1 cellular context compared by ENCODE assay signal in the genomic region with DNA sequence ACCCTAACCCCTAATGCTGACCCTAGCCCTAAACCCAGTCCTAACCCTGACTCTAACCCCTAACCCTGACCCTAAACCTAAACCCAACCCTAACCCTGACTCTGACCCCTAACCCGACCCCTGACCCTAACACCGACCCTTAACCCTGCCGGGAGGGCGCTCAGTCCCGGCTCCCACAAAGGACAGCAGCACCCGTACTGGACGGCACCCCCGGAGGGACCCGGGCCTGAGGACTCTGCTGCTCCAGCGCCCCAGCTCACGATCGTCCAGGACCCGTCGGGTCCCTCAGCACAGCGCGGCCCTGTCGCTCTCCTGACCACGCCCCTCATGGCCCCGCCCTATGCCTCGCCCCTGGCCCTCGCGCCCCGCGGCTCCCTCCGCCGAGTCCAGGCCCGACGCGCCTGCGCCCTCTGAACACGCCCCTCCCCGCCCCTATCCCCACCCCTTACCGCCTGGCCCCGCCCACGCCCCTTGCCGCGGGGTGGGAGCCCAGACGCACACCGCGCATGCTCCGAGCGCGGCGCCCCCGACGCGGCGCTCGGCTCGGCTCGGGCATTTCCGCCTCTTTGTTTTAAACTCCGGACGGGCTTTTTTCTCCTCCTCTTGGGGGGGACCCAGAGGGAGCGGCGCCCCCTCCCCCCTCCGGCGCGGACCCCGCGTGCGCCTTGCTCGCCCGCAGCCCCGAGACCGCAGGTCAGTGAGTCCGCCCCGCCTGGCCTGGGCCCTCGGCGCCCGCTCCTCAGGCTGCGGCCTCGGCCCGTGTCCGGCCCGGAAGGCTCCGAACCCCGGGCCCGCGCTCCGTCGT.
TF ChIP-seq lines count a peak whose summit lies in the region.

A gene with protein sequence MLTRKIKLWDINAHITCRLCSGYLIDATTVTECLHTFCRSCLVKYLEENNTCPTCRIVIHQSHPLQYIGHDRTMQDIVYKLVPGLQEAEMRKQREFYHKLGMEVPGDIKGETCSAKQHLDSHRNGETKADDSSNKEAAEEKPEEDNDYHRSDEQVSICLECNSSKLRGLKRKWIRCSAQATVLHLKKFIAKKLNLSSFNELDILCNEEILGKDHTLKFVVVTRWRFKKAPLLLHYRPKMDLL (plus strand): TSS at position 555 of the 805 bp plus-strand sequence. CDS start 27,849 bp downstream, outside the sequence.

TF ChIP-seq in HepG2, 621 proteins besides CTCF, POLR2A, EP300 and RAD21 (continued from another document and continues in another):
- TF ChIP-seq MZF1 (CRISPR knock-in tag; IDR thresholded peaks at IDR 0.05; ENCODE audit: borderline replicate concordance) (peak; percentile 50; the same call in 1 of the 2 replicates), ZFP90 (CRISPR knock-in tag; IDR thresholded peaks at IDR 0.05; ENCODE audit: borderline replicate concordance) (no peak; the same call in 1 of the 2 replicates), HNRNPK (IDR thresholded peaks at IDR 0.05; ENCODE audit: low read depth, low read length, poor library complexity, severe bottlenecking) (peak; percentile 83), ZNF777 (CRISPR knock-in tag; IDR thresholded peaks at IDR 0.05) (peak; percentile 96), HDAC2 (CRISPR knock-in tag; IDR thresholded peaks at IDR 0.05) (no peak), ZNF251 (CRISPR knock-in tag; IDR thresholded peaks at IDR 0.05) (no peak), RAD51 (IDR thresholded peaks at IDR 0.05; ENCODE audit: borderline replicate concordance) (no peak), KDM5B (CRISPR knock-in tag; IDR thresholded peaks at IDR 0.05; ENCODE audit: borderline replicate concordance) (no peak; the same call in 1 of the 2 replicates), POLR2AphosphoS5 (IDR thresholded peaks at IDR 0.05; ENCODE audit: low read depth, low read length) (peak; percentile 63), ZNF792 (CRISPR knock-in tag; IDR thresholded peaks at IDR 0.05) (peak; percentile 18; the same call in 1 of the 2 replicates), ZNF292 (CRISPR knock-in tag; IDR thresholded peaks at IDR 0.05; ENCODE audit: borderline replicate concordance, low read depth) (no peak), PRMT3 (CRISPR knock-in tag; IDR thresholded peaks at IDR 0.05; ENCODE audit: borderline replicate concordance, low read depth) (no peak)
- TF ChIP-seq, protein P1, sequence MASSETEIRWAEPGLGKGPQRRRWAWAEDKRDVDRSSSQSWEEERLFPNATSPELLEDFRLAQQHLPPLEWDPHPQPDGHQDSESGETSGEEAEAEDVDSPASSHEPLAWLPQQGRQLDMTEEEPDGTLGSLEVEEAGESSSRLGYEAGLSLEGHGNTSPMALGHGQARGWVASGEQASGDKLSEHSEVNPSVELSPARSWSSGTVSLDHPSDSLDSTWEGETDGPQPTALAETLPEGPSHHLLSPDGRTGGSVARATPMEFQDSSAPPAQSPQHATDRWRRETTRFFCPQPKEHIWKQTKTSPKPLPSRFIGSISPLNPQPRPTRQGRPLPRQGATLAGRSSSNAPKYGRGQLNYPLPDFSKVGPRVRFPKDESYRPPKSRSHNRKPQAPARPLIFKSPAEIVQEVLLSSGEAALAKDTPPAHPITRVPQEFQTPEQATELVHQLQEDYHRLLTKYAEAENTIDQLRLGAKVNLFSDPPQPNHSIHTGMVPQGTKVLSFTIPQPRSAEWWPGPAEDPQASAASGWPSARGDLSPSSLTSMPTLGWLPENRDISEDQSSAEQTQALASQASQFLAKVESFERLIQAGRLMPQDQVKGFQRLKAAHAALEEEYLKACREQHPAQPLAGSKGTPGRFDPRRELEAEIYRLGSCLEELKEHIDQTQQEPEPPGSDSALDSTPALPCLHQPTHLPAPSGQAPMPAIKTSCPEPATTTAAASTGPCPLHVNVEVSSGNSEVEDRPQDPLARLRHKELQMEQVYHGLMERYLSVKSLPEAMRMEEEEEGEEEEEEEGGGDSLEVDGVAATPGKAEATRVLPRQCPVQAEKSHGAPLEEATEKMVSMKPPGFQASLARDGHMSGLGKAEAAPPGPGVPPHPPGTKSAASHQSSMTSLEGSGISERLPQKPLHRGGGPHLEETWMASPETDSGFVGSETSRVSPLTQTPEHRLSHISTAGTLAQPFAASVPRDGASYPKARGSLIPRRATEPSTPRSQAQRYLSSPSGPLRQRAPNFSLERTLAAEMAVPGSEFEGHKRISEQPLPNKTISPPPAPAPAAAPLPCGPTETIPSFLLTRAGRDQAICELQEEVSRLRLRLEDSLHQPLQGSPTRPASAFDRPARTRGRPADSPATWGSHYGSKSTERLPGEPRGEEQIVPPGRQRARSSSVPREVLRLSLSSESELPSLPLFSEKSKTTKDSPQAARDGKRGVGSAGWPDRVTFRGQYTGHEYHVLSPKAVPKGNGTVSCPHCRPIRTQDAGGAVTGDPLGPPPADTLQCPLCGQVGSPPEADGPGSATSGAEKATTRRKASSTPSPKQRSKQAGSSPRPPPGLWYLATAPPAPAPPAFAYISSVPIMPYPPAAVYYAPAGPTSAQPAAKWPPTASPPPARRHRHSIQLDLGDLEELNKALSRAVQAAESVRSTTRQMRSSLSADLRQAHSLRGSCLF (CRISPR knock-in tag; IDR thresholded peaks at IDR 0.05; ENCODE audit: borderline replicate concordance), result no peak
- TF ChIP-seq, protein P2, sequence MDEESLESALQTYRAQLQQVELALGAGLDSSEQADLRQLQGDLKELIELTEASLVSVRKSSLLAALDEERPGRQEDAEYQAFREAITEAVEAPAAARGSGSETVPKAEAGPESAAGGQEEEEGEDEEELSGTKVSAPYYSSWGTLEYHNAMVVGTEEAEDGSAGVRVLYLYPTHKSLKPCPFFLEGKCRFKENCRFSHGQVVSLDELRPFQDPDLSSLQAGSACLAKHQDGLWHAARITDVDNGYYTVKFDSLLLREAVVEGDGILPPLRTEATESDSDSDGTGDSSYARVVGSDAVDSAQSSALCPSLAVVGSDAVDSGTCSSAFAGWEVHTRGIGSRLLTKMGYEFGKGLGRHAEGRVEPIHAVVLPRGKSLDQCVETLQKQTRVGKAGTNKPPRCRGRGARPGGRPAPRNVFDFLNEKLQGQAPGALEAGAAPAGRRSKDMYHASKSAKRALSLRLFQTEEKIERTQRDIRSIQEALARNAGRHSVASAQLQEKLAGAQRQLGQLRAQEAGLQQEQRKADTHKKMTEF (CRISPR knock-in tag; IDR thresholded peaks at IDR 0.05), result peak; percentile 40; the same call in 1 of the 2 replicates
- TF ChIP-seq, protein P3, sequence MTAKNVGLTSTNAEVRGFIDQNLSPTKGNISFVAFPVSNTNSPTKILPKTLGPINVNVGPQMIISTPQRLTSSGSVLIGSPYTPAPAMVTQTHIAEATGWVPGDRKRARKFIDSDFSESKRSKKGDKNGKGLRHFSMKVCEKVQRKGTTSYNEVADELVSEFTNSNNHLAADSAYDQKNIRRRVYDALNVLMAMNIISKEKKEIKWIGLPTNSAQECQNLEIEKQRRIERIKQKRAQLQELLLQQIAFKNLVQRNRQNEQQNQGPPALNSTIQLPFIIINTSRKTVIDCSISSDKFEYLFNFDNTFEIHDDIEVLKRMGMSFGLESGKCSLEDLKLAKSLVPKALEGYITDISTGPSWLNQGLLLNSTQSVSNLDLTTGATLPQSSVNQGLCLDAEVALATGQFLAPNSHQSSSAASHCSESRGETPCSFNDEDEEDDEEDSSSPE (CRISPR knock-in tag; IDR thresholded peaks at IDR 0.05), result no peak
- TF ChIP-seq, protein P4, sequence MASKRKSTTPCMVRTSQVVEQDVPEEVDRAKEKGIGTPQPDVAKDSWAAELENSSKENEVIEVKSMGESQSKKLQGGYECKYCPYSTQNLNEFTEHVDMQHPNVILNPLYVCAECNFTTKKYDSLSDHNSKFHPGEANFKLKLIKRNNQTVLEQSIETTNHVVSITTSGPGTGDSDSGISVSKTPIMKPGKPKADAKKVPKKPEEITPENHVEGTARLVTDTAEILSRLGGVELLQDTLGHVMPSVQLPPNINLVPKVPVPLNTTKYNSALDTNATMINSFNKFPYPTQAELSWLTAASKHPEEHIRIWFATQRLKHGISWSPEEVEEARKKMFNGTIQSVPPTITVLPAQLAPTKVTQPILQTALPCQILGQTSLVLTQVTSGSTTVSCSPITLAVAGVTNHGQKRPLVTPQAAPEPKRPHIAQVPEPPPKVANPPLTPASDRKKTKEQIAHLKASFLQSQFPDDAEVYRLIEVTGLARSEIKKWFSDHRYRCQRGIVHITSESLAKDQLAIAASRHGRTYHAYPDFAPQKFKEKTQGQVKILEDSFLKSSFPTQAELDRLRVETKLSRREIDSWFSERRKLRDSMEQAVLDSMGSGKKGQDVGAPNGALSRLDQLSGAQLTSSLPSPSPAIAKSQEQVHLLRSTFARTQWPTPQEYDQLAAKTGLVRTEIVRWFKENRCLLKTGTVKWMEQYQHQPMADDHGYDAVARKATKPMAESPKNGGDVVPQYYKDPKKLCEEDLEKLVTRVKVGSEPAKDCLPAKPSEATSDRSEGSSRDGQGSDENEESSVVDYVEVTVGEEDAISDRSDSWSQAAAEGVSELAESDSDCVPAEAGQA (IDR thresholded peaks at IDR 0.05; ENCODE audit: low read depth), result no peak
- TF ChIP-seq, protein P4 (CRISPR knock-in tag; IDR thresholded peaks at IDR 0.05; ENCODE audit: borderline replicate concordance), result no peak
- TF ChIP-seq, protein P5, sequence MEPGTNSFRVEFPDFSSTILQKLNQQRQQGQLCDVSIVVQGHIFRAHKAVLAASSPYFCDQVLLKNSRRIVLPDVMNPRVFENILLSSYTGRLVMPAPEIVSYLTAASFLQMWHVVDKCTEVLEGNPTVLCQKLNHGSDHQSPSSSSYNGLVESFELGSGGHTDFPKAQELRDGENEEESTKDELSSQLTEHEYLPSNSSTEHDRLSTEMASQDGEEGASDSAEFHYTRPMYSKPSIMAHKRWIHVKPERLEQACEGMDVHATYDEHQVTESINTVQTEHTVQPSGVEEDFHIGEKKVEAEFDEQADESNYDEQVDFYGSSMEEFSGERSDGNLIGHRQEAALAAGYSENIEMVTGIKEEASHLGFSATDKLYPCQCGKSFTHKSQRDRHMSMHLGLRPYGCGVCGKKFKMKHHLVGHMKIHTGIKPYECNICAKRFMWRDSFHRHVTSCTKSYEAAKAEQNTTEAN (CRISPR knock-in tag; conservative IDR thresholded peaks at IDR 0.05), result no peak
- TF ChIP-seq, protein P6, sequence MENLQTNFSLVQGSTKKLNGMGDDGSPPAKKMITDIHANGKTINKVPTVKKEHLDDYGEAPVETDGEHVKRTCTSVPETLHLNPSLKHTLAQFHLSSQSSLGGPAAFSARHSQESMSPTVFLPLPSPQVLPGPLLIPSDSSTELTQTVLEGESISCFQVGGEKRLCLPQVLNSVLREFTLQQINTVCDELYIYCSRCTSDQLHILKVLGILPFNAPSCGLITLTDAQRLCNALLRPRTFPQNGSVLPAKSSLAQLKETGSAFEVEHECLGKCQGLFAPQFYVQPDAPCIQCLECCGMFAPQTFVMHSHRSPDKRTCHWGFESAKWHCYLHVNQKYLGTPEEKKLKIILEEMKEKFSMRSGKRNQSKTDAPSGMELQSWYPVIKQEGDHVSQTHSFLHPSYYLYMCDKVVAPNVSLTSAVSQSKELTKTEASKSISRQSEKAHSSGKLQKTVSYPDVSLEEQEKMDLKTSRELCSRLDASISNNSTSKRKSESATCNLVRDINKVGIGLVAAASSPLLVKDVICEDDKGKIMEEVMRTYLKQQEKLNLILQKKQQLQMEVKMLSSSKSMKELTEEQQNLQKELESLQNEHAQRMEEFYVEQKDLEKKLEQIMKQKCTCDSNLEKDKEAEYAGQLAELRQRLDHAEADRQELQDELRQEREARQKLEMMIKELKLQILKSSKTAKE (CRISPR knock-in tag; IDR thresholded peaks at IDR 0.05; ENCODE audit: borderline replicate concordance), result no peak
- TF ChIP-seq, protein P7, sequence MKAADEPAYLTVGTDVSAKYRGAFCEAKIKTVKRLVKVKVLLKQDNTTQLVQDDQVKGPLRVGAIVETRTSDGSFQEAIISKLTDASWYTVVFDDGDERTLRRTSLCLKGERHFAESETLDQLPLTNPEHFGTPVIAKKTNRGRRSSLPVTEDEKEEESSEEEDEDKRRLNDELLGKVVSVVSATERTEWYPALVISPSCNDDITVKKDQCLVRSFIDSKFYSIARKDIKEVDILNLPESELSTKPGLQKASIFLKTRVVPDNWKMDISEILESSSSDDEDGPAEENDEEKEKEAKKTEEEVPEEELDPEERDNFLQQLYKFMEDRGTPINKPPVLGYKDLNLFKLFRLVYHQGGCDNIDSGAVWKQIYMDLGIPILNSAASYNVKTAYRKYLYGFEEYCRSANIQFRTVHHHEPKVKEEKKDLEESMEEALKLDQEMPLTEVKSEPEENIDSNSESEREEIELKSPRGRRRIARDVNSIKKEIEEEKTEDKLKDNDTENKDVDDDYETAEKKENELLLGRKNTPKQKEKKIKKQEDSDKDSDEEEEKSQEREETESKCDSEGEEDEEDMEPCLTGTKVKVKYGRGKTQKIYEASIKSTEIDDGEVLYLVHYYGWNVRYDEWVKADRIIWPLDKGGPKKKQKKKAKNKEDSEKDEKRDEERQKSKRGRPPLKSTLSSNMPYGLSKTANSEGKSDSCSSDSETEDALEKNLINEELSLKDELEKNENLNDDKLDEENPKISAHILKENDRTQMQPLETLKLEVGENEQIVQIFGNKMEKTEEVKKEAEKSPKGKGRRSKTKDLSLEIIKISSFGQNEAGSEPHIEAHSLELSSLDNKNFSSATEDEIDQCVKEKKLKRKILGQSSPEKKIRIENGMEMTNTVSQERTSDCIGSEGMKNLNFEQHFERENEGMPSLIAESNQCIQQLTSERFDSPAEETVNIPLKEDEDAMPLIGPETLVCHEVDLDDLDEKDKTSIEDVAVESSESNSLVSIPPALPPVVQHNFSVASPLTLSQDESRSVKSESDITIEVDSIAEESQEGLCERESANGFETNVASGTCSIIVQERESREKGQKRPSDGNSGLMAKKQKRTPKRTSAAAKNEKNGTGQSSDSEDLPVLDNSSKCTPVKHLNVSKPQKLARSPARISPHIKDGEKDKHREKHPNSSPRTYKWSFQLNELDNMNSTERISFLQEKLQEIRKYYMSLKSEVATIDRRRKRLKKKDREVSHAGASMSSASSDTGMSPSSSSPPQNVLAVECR (CRISPR knock-in tag; IDR thresholded peaks at IDR 0.05; ENCODE audit: borderline replicate concordance), result peak; percentile 62; the same call in 1 of the 2 replicates
- TF ChIP-seq, protein P8, sequence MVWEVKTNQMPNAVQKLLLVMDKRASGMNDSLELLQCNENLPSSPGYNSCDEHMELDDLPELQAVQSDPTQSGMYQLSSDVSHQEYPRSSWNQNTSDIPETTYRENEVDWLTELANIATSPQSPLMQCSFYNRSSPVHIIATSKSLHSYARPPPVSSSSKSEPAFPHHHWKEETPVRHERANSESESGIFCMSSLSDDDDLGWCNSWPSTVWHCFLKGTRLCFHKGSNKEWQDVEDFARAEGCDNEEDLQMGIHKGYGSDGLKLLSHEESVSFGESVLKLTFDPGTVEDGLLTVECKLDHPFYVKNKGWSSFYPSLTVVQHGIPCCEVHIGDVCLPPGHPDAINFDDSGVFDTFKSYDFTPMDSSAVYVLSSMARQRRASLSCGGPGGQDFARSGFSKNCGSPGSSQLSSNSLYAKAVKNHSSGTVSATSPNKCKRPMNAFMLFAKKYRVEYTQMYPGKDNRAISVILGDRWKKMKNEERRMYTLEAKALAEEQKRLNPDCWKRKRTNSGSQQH (CRISPR knock-in tag; IDR thresholded peaks at IDR 0.05; ENCODE audit: low read depth), result peak; percentile 18; the same call in 1 of the 2 replicates
